1 cellular context compared by ENCODE assay signal in genomic region chr10:69349542-69349888, GRCh38.
TF ChIP-seq lines count a peak whose summit lies in the region.

No MANE protein-coding gene starts in this region.

TF ChIP-seq in H1, 55 proteins besides CTCF, POLR2A, EP300 and RAD21:
- TF ChIP-seq GABPA (IDR thresholded peaks at IDR 0.05; ENCODE audit: borderline replicate concordance, insufficient read depth, low read length) (no peak), EGR1 (IDR thresholded peaks at IDR 0.05; ENCODE audit: borderline replicate concordance, low read depth, low read length) (no peak), HDAC2 (IDR thresholded peaks at IDR 0.05; ENCODE audit: borderline replicate concordance in 1 of 2, low read depth in 2 of 2, low read length in 2 of 2) (no peak), TEAD4 (IDR thresholded peaks at IDR 0.05; ENCODE audit: low read depth, low read length) (no peak), SP4 (IDR thresholded peaks at IDR 0.05; ENCODE audit: low read length) (no peak), ATF2 (IDR thresholded peaks at IDR 0.05; ENCODE audit: low read length) (no peak), BACH1 (IDR thresholded peaks at IDR 0.05; ENCODE audit: low read length) (no peak), TBP (IDR thresholded peaks at IDR 0.05; ENCODE audit: low read depth, low read length) (no peak), BRCA1 (IDR thresholded peaks at IDR 0.05; ENCODE audit: low read depth, low read length) (no peak), CBX5 (IDR thresholded peaks at IDR 0.05; ENCODE audit: low read depth, low read length) (no peak), JUND (IDR thresholded peaks at IDR 0.05; ENCODE audit: low read length) (no peak), YY1 (IDR thresholded peaks at IDR 0.05; ENCODE audit: low read depth, low read length) (no peak), CBX8 (IDR thresholded peaks at IDR 0.05; ENCODE audit: borderline replicate concordance, low read depth, low read length) (no peak), RBBP5 (IDR thresholded peaks at IDR 0.05; ENCODE audit: borderline replicate concordance, low read depth, low read length) (no peak), GTF2F1 (IDR thresholded peaks at IDR 0.05; ENCODE audit: borderline replicate concordance, low read depth, low read length) (no peak), TAF1 (IDR thresholded peaks at IDR 0.05; ENCODE audit: low read depth, low read length) (no peak), CEBPB (IDR thresholded peaks at IDR 0.05; ENCODE audit: low read depth, low read length) (no peak), POU5F1 (IDR thresholded peaks at IDR 0.05; ENCODE audit: low read depth, low read length) (no peak), KDM4A (IDR thresholded peaks at IDR 0.05; ENCODE audit: low read depth, low read length, severe bottlenecking) (no peak)
